In genomic region chr16:56848056-56848936, GRCh38 we compare ENCODE assay signal across 9 cellular contexts. TPM values are rescaled to one million over a fixed set of nuclear protein-coding genes. Genes with fewer than 3 reads are reported as not detected.
DNase-seq lines count a peak whose midpoint lies in the region; TF ChIP-seq lines count a peak whose summit lies in the region.
"Had no signal": no experiment of that assay in that cellular context is flagged by ENCODE, and none has a peak within 500 bp of the region (broad histone marks: within the 10 kb centered on the region; RNA-seq: fewer than 3 reads in every experiment).

No MANE protein-coding gene starts in this region.

- H3K27ac ChIP-seq in AG04450 (ENCODE audit: low read depth, low read length) = peak overlapping the region; percentile 47
- no peak overlapping the region for H3K27ac ChIP-seq in trophoblast cell (ENCODE audit: low read depth, low read length)

- H3K4me3 Mint-ChIP-seq in IgD-negative memory B cell = peak overlapping the region in 1 of 4 donors; percentile 9

- H3K9ac ChIP-seq in trophoblast cell (ENCODE audit: low read length) = no peak overlapping the region

- H3K27me3 Mint-ChIP-seq in IgD-negative memory B cell = no peaks in the 10 kb centered on the region

- H3K18ac ChIP-seq in trophoblast cell (ENCODE audit: low read length) = no peak overlapping the region

- H4K91ac ChIP-seq in trophoblast cell (ENCODE audit: low read depth, low read length) = no peak overlapping the region

- no peak overlapping the region for H3K4ac ChIP-seq in trophoblast cell (ENCODE audit: low read depth, low read length)

- no peak overlapping the region for H4K12ac ChIP-seq in trophoblast cell (ENCODE audit: low read depth, low read length)

- H2AK5ac ChIP-seq in trophoblast cell (ENCODE audit: low read length) = no peak overlapping the region

- H3K4me1 ChIP-seq in trophoblast cell (ENCODE audit: control insufficient read depth in 1 of 2, insufficient read depth in 2 of 2, low read length in 2 of 2) = peaks cover 9 to 11% of the 10 kb centered on the region in 2 experiments

- no peak overlapping the region for H4K8ac ChIP-seq in trophoblast cell (ENCODE audit: low read depth, low read length)

- CTCF ChIA-PET in AG04450 (lab: Charles Lee) = interaction anchor here (1.6 to 10.8 kb wide), 3 partner anchors 19 to 244 kb away, joined by 3 to 75 read pairs (median 8); partner anchors contain the start of gene CPNE2

- peaks cover 0 to 5% (median 0%) of the 10 kb centered on the region in 3 donors for H3K9me3 Mint-ChIP-seq in IgD-negative memory B cell

- H3K4me3 ChIP-seq in AG04450 (ENCODE audit: low read depth, low read length) (no peak overlapping the region), cardiac fibroblast (replicated peaks in 1 of 2; ENCODE audit: low read depth in 2 of 2, low read length in 2 of 2) (no peak overlapping the region), trophoblast cell (ENCODE audit: low read depth, low read length) (no peak overlapping the region)

- no peak overlapping the region for H2BK5ac ChIP-seq in trophoblast cell (ENCODE audit: low read depth, low read length, poor library complexity)

- H3K36me3 ChIP-seq in trophoblast cell (ENCODE audit: control insufficient read depth in 1 of 2, insufficient read depth in 2 of 2, low read length in 2 of 2) = peaks cover 7 to 12% of the 10 kb centered on the region in 2 experiments

- POLR2A ChIA-PET in AG04450 (lab: Yijun Ruan, JAX) = no interaction called here

- no peak overlapping the region for H2BK12ac ChIP-seq in trophoblast cell (ENCODE audit: low read length)

- H3K14ac ChIP-seq in trophoblast cell (ENCODE audit: low read length) = no peak overlapping the region

- H3K4me2 ChIP-seq in trophoblast cell (ENCODE audit: low read length) = no peak overlapping the region

- peaks cover 3% of the 10 kb centered on the region for H3K79me1 ChIP-seq in trophoblast cell (ENCODE audit: low read length)

- H3K27ac Mint-ChIP-seq in IgD-negative memory B cell = peak overlapping the region; percentile 42 to 98 (median 68)

- peaks cover 13 to 17% (median 15%) of the 10 kb centered on the region in 3 donors for H3K4me1 Mint-ChIP-seq in IgD-negative memory B cell

- no peak overlapping the region for H2BK120ac ChIP-seq in trophoblast cell (ENCODE audit: insufficient read depth, low read length, poor library complexity)

- H2AFZ ChIP-seq in trophoblast cell (ENCODE audit: insufficient read depth, low read length, poor library complexity) = no peak overlapping the region

- TF ChIP-seq CTCF in AG04450 (IDR thresholded peaks at IDR 0.05; ENCODE audit: low read depth, low read length) (no peak), cardiac fibroblast (IDR thresholded peaks at IDR 0.05; ENCODE audit: low read depth, low read length) (no peak)

- H3K36me3 Mint-ChIP-seq in IgD-negative memory B cell = peaks cover 3% of the 10 kb centered on the region

- DNase-seq in AG04450 (ENCODE audit: low read depth, low spot score) (no peak), cardiac fibroblast (ENCODE audit: low read depth in 2 of 2) (peak; percentile 78 to 84), midbrain (lab: John Stamatoyannopoulos, UW) (peak; percentile 29), NCI-H2196 treated with DMSO at 0.1 percent for 48 hours (lab: John Stamatoyannopoulos, UW; ENCODE audit: unreplicated experiment) (no peak), NCI-H2107 treated with DMSO at 0.1 percent for 48 hours (lab: John Stamatoyannopoulos, UW; ENCODE audit: unreplicated experiment) (no peak), activated gamma-delta T cell treated with Interleukin-2 at 50 U/mL for 16 hours (no peak), trophoblast cell (no peak)
- DNase-seq: Karpas-422 had no signal

- H3K79me2 ChIP-seq in trophoblast cell (ENCODE audit: control insufficient read depth, insufficient read depth, low read length, poor library complexity) = no peaks in the 10 kb centered on the region

- H3K27me3 ChIP-seq in AG04450 (ENCODE audit: control insufficient read depth, insufficient read depth, low read length) (no peaks in the 10 kb centered on the region), trophoblast cell (ENCODE audit: insufficient read depth, low read length) (no peaks in the 10 kb centered on the region)

- no CpG with 5 or more reads among the region's 11 CpGs for WGBS in trophoblast cell (ENCODE audit: extremely low coverage, insufficient coverage, insufficient read length)

- no peak overlapping the region for H3K23ac ChIP-seq in trophoblast cell (ENCODE audit: low read length)

- H3K9me3 ChIP-seq in AG04450 (ENCODE audit: control insufficient read depth, insufficient read depth, low read length) (no peaks in the 10 kb centered on the region), trophoblast cell (ENCODE audit: insufficient read depth, low read depth, low read length) (no peaks in the 10 kb centered on the region)

RNA-seq across cellular contexts. Expression of gene SLC12A3, which starts 16.7 kb away (rescaled TPM):
- not detected in 2 replicates for polyA plus RNA-seq in AG04450 (2011; rRNA removed)
- polyA minus RNA-seq in AG04450 (2011; rRNA and poly(A)+ RNA removed) = not detected in 2 replicates
- 1.6 TPM for polyA plus RNA-seq in IgD-negative memory B cell
- polyA plus RNA-seq in trophoblast cell (2013) = 0.11 TPM in 2 replicates

Comparison
In these comparisons a context has a peak if more than half of its experiments do, and no peak if none do; other contexts are left out.
1. DNase-seq: peak in cardiac fibroblast (2 of 2) and midbrain (single experiment); none in AG04450 (single experiment), NCI-H2196 treated with DMSO at 0.1 percent for 48 hours (single experiment), NCI-H2107 treated with DMSO at 0.1 percent for 48 hours (single experiment), activated gamma-delta T cell treated with Interleukin-2 at 50 U/mL for 16 hours (single experiment) and trophoblast cell (0 of 2).